7 cellular contexts compared by ENCODE assay signal in genomic region chr12:103924761-103925641, GRCh38. TPM values are rescaled to one million over a fixed set of nuclear protein-coding genes. Genes with fewer than 3 reads are reported as not detected.
DNase-seq lines count a peak whose midpoint lies in the region; FAIRE-seq and TF ChIP-seq lines count a peak whose summit lies in the region.

No MANE protein-coding gene starts in this region.

- no peak for TF ChIP-seq POLR2A in NB4 (IDR thresholded peaks at IDR 0.05; ENCODE audit: extremely low read depth, insufficient read length)

- H3K4me1 ChIP-seq in ascending aorta, result peaks cover 0 to 6% of the 10 kb centered on the region in 2 donors

- CTCF ChIA-PET in activated naive CD4-positive, alpha-beta T cell treated with anti-CD3 and anti-CD28 coated beads, Interleukin-2, amount 10 ng/mL, durations not matched to agents 7 days and 5 days (lab: Charles Lee), result interaction anchor here (1.1 to 1.2 kb wide), 2 partner anchors 23 to 36 kb away, joined by 3 read pairs; no protein-coding TSS in a partner anchor

- H3K4me3 ChIP-seq in NB4 (ENCODE audit: low read depth, low read length) (no peak overlapping the region), ascending aorta (no peak overlapping the region)

- H3K27ac ChIP-seq in ascending aorta, result no peak overlapping the region

- no peaks in the 10 kb centered on the region for H3K9me3 Mint-ChIP-seq in activated naive CD4-positive, alpha-beta T cell treated with anti-CD3 and anti-CD28 coated beads, Interleukin-2, amount 10 ng/mL, durations not matched to agents 7 days and 5 days

- H3K36me3 ChIP-seq in ascending aorta, result no peaks in the 10 kb centered on the region

- peaks cover 2% of the 10 kb centered on the region for H3K27me3 Mint-ChIP-seq in activated naive CD4-positive, alpha-beta T cell treated with anti-CD3 and anti-CD28 coated beads, Interleukin-2, amount 10 ng/mL, durations not matched to agents 7 days and 5 days

- H3K4me3 Mint-ChIP-seq in activated naive CD4-positive, alpha-beta T cell treated with anti-CD3 and anti-CD28 coated beads, Interleukin-2, amount 10 ng/mL, durations not matched to agents 7 days and 5 days, result no peak overlapping the region

- TF ChIP-seq CTCF in NB4 (IDR thresholded peaks at IDR 0.05; ENCODE audit: low read depth, low read length), result no peak
- no peak for TF ChIP-seq CTCF in ascending aorta (IDR thresholded peaks at IDR 0.05)

- FAIRE-seq in GM18507 (lab: Jason Lieb, UNC), result peak; percentile 96

- intact Hi-C loops in ascending aorta (cut with DNase I), result no loop called here

- H3K4me1 Mint-ChIP-seq in activated naive CD4-positive, alpha-beta T cell treated with anti-CD3 and anti-CD28 coated beads, Interleukin-2, amount 10 ng/mL, durations not matched to agents 7 days and 5 days, result peaks cover 35% of the 10 kb centered on the region

- DNase-seq in GM18507 (ENCODE audit: extremely low spot score, insufficient read length, low read depth), result no peak
- DNase-seq in H4 (ENCODE audit: low spot score), result peak; percentile 84
- peak; percentile 54 for DNase-seq in NB4 (ENCODE audit: low read depth)
- DNase-seq in activated naive CD4-positive, alpha-beta T cell treated with anti-CD3 and anti-CD28 coated beads, Interleukin-2, amount 10 ng/mL, durations not matched to agents 7 days and 5 days, result peak; percentile 34
- peak; percentile 75 for DNase-seq in stimulated activated CD4-positive, alpha-beta T cell treated with anti-CD3 and anti-CD28 coated beads, Interleukin-1b, Interleukin-23, amount 100 ng/mL, for 48 hours
- DNase-seq in ascending aorta (ENCODE audit: low spot score in 2 of 2), result no peak
- DNase-seq in NAMALWA (ENCODE audit: low spot score), result no peak

- H3K27ac Mint-ChIP-seq in activated naive CD4-positive, alpha-beta T cell treated with anti-CD3 and anti-CD28 coated beads, Interleukin-2, amount 10 ng/mL, durations not matched to agents 7 days and 5 days, result peak overlapping the region; percentile 80

- H3K9me3 ChIP-seq in ascending aorta, result no peaks in the 10 kb centered on the region

- peaks cover 5% of the 10 kb centered on the region for H3K36me3 Mint-ChIP-seq in activated naive CD4-positive, alpha-beta T cell treated with anti-CD3 and anti-CD28 coated beads, Interleukin-2, amount 10 ng/mL, durations not matched to agents 7 days and 5 days

- no peaks in the 10 kb centered on the region for H3K27me3 ChIP-seq in ascending aorta

RNA-seq across cellular contexts. Expression of gene HSP90B1, which starts 5.2 kb away (rescaled TPM):
- 507 and 561 TPM in 2 replicates for total RNA-seq in H4 (2014; rRNA removed; shearing (Covaris generic))
- 250 TPM for total RNA-seq in ascending aorta

RNA-seq across cellular contexts. Expression of gene TDG, which starts 40.7 kb away (rescaled TPM):
- total RNA-seq in H4 (2014; rRNA removed; shearing (Covaris generic)), result 34.2 and 39.0 TPM in 2 replicates
- total RNA-seq in ascending aorta, result 11.8 TPM

Comparison
In these comparisons a context has a peak if more than half of its experiments do, and no peak if none do; other contexts are left out.
1. DNase-seq: peak in H4 (single experiment), NB4 (single experiment), activated naive CD4-positive, alpha-beta T cell treated with anti-CD3 and anti-CD28 coated beads, Interleukin-2, amount 10 ng/mL, durations not matched to agents 7 days and 5 days (single experiment) and stimulated activated CD4-positive, alpha-beta T cell treated with anti-CD3 and anti-CD28 coated beads, Interleukin-1b, Interleukin-23, amount 100 ng/mL, for 48 hours (single experiment); none in GM18507 (single experiment), ascending aorta (0 of 2) and NAMALWA (single experiment).